Comparison of ENCODE assay signal across 8 cellular contexts in genomic region chr7:25952277-25953057, GRCh38.
DNase-seq lines count a peak whose midpoint lies in the region; ATAC-seq, FAIRE-seq and TF ChIP-seq lines count a peak whose summit lies in the region.

No MANE protein-coding gene starts in this region.

- ATAC-seq in K562 (no peak), HG03439 (IDR thresholded peaks at IDR 0.05; ENCODE audit: unreplicated experiment) (no peak), GM18868 (IDR thresholded peaks at IDR 0.05; ENCODE audit: unreplicated experiment) (no peak)
- ATAC-seq in activated CD4-positive, CD25-positive, alpha-beta regulatory T cell treated with anti-CD3 and anti-CD28 coated beads, Interleukin-2, amount 50 U/mL, for 24 hours, result no peak

- peaks cover 13 to 20% of the 10 kb centered on the region in 2 experiments for H3K4me1 ChIP-seq in K562 (replicated peaks in 1 of 2; ENCODE audit: control insufficient read depth in 2 of 2, insufficient read depth in 2 of 2, low read length in 2 of 2)

- H3K4me3 Mint-ChIP-seq in nephron, result peak overlapping the region; percentile 78 to 87 (median 86)

- CTCF ChIA-PET in K562 (lab: Yijun Ruan, JAX; ENCODE audit: low intra/inter-chr PET ratio), result interaction anchor here (0.6 kb wide), 1 partner anchor 550 kb away, joined by 3 read pairs; no protein-coding TSS in a partner anchor

- H3K4me3 ChIP-seq in K562, result no peak overlapping the region

- no peaks in the 10 kb centered on the region for H3K36me3 Mint-ChIP-seq in nephron (ENCODE audit: low read depth)

- no peaks in the 10 kb centered on the region for H3K27me3 Mint-ChIP-seq in nephron (ENCODE audit: low read depth)

- H3K9ac ChIP-seq in K562 (ENCODE audit: insufficient read depth in 1 of 2, low read depth in 2 of 2, low read length in 2 of 2), result no peak overlapping the region

- peaks cover 29% of the 10 kb centered on the region for H3K4me1 Mint-ChIP-seq in nephron

- H3K27ac ChIP-seq in K562 (ENCODE audit: extremely low read depth, low read depth, low read length), result no peak overlapping the region

- H3K4me2 ChIP-seq in K562 (ENCODE audit: insufficient read depth, low read length), result no peak overlapping the region

- no peak for TF ChIP-seq RAD21 in K562 (CRISPR knock-in tag; conservative IDR thresholded peaks at IDR 0.05 in 1 of 2, IDR thresholded peaks at IDR 0.05 in 1 of 2)

- DNase-seq in DMS153 treated with DMSO at 0.1 percent for 48 hours (lab: John Stamatoyannopoulos, UW; ENCODE audit: unreplicated experiment), result peak; percentile 64
- peak; percentile 79 for DNase-seq in NCI-H1105 treated with DMSO at 0.1 percent for 48 hours (lab: John Stamatoyannopoulos, UW)
- DNase-seq in K562 (ENCODE audit: extremely low read depth in 1 of 4, low spot score in 3 of 4), result no peak
- no peak for DNase-seq in H54 (ENCODE audit: insufficient read length, low spot score)

- no peak for TF ChIP-seq EP300 in K562 (IDR thresholded peaks at IDR 0.05; ENCODE audit: low read length)

- H2AFZ ChIP-seq in K562 (ENCODE audit: low read depth, low read length), result 0 out of 2 replicates have a peak overlapping the region, but pooled peaks have one; percentile 85

- H4K20me1 ChIP-seq in K562 (replicated peaks; ENCODE audit: control insufficient read depth, insufficient read depth, low read length), result no peaks in the 10 kb centered on the region

- in situ Hi-C loops in K562 (cut with MboI), result no loop called here

- POLR2A ChIA-PET in K562 (lab: Yijun Ruan, JAX), result interaction anchor here (0.6 kb wide), 1 partner anchor 351 kb away, joined by 3 read pairs; no protein-coding TSS in a partner anchor

- intact Hi-C loops in K562 (cut with micrococcal nuclease), result no loop called here

- H3K36me3 ChIP-seq in K562 (ENCODE audit: control insufficient read depth, insufficient read depth, low read length), result peaks cover 8% of the 10 kb centered on the region; the same call in 1 of the 3 replicates

- H3K79me2 ChIP-seq in K562 (ENCODE audit: control insufficient read depth, insufficient read depth, low read length), result peaks cover 23% of the 10 kb centered on the region

- 64% methylated on average over 16 of the region's 18 CpGs for WGBS in K562 (ENCODE audit: insufficient coverage, low coverage, missing lambda C conversion rate)

- FAIRE-seq in K562 (lab: Jason Lieb, UNC) (no peak), H54 (lab: Jason Lieb, UNC) (no peak)

- H3K27ac Mint-ChIP-seq in nephron, result peak overlapping the region; percentile 65 to 93 (median 81)

- H3K27me3 ChIP-seq in K562 (ENCODE audit: control insufficient read depth in 2 of 2, insufficient read depth in 2 of 2, low read length in 2 of 2), result peaks cover 4 to 5% of the 10 kb centered on the region in 2 experiments; a peak in 2 of 5 replicates

- TF ChIP-seq POLR2A in K562 (conservative IDR thresholded peaks at IDR 0.05) (no peak), H54 (IDR thresholded peaks at IDR 0.05; ENCODE audit: low read depth, low read length) (no peak)

- no peaks in the 10 kb centered on the region for H3K9me3 ChIP-seq in K562 (replicated peaks; ENCODE audit: control insufficient read depth, insufficient read depth, low read depth, low read length)

- BruUV-seq in K562 (replicated peaks; lab: Mats Ljungman, UMichigan), result no TSS peak

- no peaks in the 10 kb centered on the region for H3K9me1 ChIP-seq in K562 (ENCODE audit: control insufficient read depth, insufficient read depth, low read length)

- TF ChIP-seq CTCF in K562 (IDR thresholded peaks at IDR 0.05 in 2 of 3, conservative IDR thresholded peaks at IDR 0.05 in 1 of 3; ENCODE audit: insufficient read depth in 2 of 3, low read depth in 1 of 3, low read length in 3 of 3) (no peak), nephron (IDR thresholded peaks at IDR 0.05; ENCODE audit: unreplicated experiment in 3 of 3) (no peak)

- no peaks in the 10 kb centered on the region for H3K9me3 Mint-ChIP-seq in nephron

TF ChIP-seq in K562, 482 proteins besides CTCF, POLR2A, EP300 and RAD21:
- TF ChIP-seq ATF2 (CRISPR knock-in tag; IDR thresholded peaks at IDR 0.05), result no peak
- TF ChIP-seq UBTF (IDR thresholded peaks at IDR 0.05; ENCODE audit: borderline replicate concordance in 1 of 2, low read depth in 2 of 2, low read length in 2 of 2), result no peak
- TF ChIP-seq CBX8 (IDR thresholded peaks at IDR 0.05; ENCODE audit: borderline replicate concordance, extremely low read depth, low read depth, low read length, poor library complexity, severe bottlenecking), result no peak
- no peak for TF ChIP-seq POLR3G (IDR thresholded peaks at IDR 0.05; ENCODE audit: extremely low read depth, insufficient read length, insufficient replicate concordance)
- no peak for TF ChIP-seq EGR1 (conservative IDR thresholded peaks at IDR 0.05)
- no peak for TF ChIP-seq ZNF12 (CRISPR knock-in tag; IDR thresholded peaks at IDR 0.05)
- TF ChIP-seq PHB (CRISPR knock-in tag; IDR thresholded peaks at IDR 0.05), result no peak
- TF ChIP-seq ZSCAN32 (CRISPR knock-in tag; IDR thresholded peaks at IDR 0.05), result no peak
- TF ChIP-seq CBX5 (IDR thresholded peaks at IDR 0.05; ENCODE audit: borderline replicate concordance, low read depth), result no peak
- TF ChIP-seq PTBP1 (IDR thresholded peaks at IDR 0.05; ENCODE audit: low read depth, low read length), result no peak
- TF ChIP-seq TAF15 (IDR thresholded peaks at IDR 0.05; ENCODE audit: low read depth, low read length), result no peak
- TF ChIP-seq ZC3H4 (CRISPR knock-in tag; IDR thresholded peaks at IDR 0.05; ENCODE audit: borderline replicate concordance), result no peak

Comparison
In these comparisons a context has a peak if more than half of its experiments do, and no peak if none do; other contexts are left out.
1. DNase-seq: peak in DMS153 treated with DMSO at 0.1 percent for 48 hours (single experiment) and NCI-H1105 treated with DMSO at 0.1 percent for 48 hours (single experiment); none in K562 (0 of 4) and H54 (single experiment).